Comparison of ENCODE assay signal across 19 cellular contexts in genomic region chr3:189222927-189223706, GRCh38.
"Had no signal": no experiment of that assay in that cellular context is flagged by ENCODE, and none has a peak within 500 bp of the region (broad histone marks: within the 10 kb centered on the region; RNA-seq: fewer than 3 reads in every experiment).

No MANE protein-coding gene starts in this region.

- H3K4me3 Mint-ChIP-seq: activated CD4-positive, alpha-beta T cell treated with anti-CD3 and anti-CD28 coated beads, Interleukin-2, amount 10 ng/mL, durations not matched to agents 7 days and 5 days; activated naive CD4-positive, alpha-beta T cell treated with anti-CD3 and anti-CD28 coated beads, Interleukin-2, amount 10 ng/mL, durations not matched to agents 7 days and 5 days; immature natural killer cell; natural killer cell treated with Interleukin-12 subunit alpha and Interleukin-12 subunit beta and Interleukin-15 and Interleukin-18, amount 100 ng/mL, for 72 hours; stimulated activated naive CD8-positive, alpha-beta T cell treated with anti-CD3 and anti-CD28 coated beads, Interleukin-15, Interleukin-2, amounts not matched to agents 100 ng/mL and 50 ng/mL, for 24 hours; T-helper 17 cell; WTC11 had no signal

- H3K4me1 Mint-ChIP-seq: activated CD4-positive, alpha-beta T cell treated with anti-CD3 and anti-CD28 coated beads, Interleukin-2, amount 10 ng/mL, durations not matched to agents 7 days and 5 days; activated naive CD4-positive, alpha-beta T cell treated with anti-CD3 and anti-CD28 coated beads, Interleukin-2, amount 10 ng/mL, durations not matched to agents 7 days and 5 days; immature natural killer cell; T-helper 17 cell had no signal

- H3K36me3 ChIP-seq: adrenal gland, left lung, upper lobe of left lung had no signal

- H3K9me3 ChIP-seq: adrenal gland, left lung, upper lobe of left lung had no signal

- H3K4me1 ChIP-seq: left lung, upper lobe of left lung had no signal

- H3K4me3 ChIP-seq: adrenal gland, coronary artery, left lung, upper lobe of left lung had no signal

- H3K36me3 Mint-ChIP-seq: activated naive CD4-positive, alpha-beta T cell treated with anti-CD3 and anti-CD28 coated beads, Interleukin-2, amount 10 ng/mL, durations not matched to agents 7 days and 5 days; natural killer cell treated with Interleukin-12 subunit alpha and Interleukin-12 subunit beta and Interleukin-15 and Interleukin-18, amount 100 ng/mL, for 72 hours; WTC11 had no signal

- H3K9me3 Mint-ChIP-seq: activated CD4-positive, alpha-beta T cell treated with anti-CD3 and anti-CD28 coated beads, Interleukin-2, amount 10 ng/mL, durations not matched to agents 7 days and 5 days; activated naive CD4-positive, alpha-beta T cell treated with anti-CD3 and anti-CD28 coated beads, Interleukin-2, amount 10 ng/mL, durations not matched to agents 7 days and 5 days; activated T-helper 2 cell treated with anti-CD3 and anti-CD28 coated beads, Interferon-gamma antibody, Interleukin-2, Interleukin-4, amounts not matched to agents 10 μg/mL and 5 μg/mL and 100 μg/mL, durations not matched to agents 14 hours and 24 hours and 36 hours; natural killer cell treated with Interleukin-12 subunit alpha and Interleukin-12 subunit beta and Interleukin-15 and Interleukin-18, amount 100 ng/mL, for 72 hours; stimulated activated naive CD8-positive, alpha-beta T cell treated with anti-CD3 and anti-CD28 coated beads, Interleukin-15, Interleukin-2, amounts not matched to agents 100 ng/mL and 50 ng/mL, for 24 hours; WTC11 had no signal

- H3K27me3 ChIP-seq: adrenal gland, left lung, upper lobe of left lung had no signal

- H3K27ac Mint-ChIP-seq: activated CD4-positive, alpha-beta T cell treated with anti-CD3 and anti-CD28 coated beads, Interleukin-2, amount 10 ng/mL, durations not matched to agents 7 days and 5 days; activated naive CD4-positive, alpha-beta T cell treated with anti-CD3 and anti-CD28 coated beads, Interleukin-2, amount 10 ng/mL, durations not matched to agents 7 days and 5 days; activated T-helper 2 cell treated with anti-CD3 and anti-CD28 coated beads, Interferon-gamma antibody, Interleukin-2, Interleukin-4, amounts not matched to agents 10 μg/mL and 5 μg/mL and 100 μg/mL, durations not matched to agents 14 hours and 24 hours and 36 hours; immature natural killer cell; natural killer cell treated with Interleukin-12 subunit alpha and Interleukin-12 subunit beta and Interleukin-15 and Interleukin-18, amount 100 ng/mL, for 72 hours; stimulated activated naive CD8-positive, alpha-beta T cell treated with anti-CD3 and anti-CD28 coated beads, Interleukin-15, Interleukin-2, amounts not matched to agents 100 ng/mL and 50 ng/mL, for 24 hours; T-helper 17 cell had no signal

- H3K27me3 Mint-ChIP-seq: activated CD4-positive, alpha-beta T cell treated with anti-CD3 and anti-CD28 coated beads, Interleukin-2, amount 10 ng/mL, durations not matched to agents 7 days and 5 days; stimulated activated naive CD8-positive, alpha-beta T cell treated with anti-CD3 and anti-CD28 coated beads, Interleukin-15, Interleukin-2, amounts not matched to agents 100 ng/mL and 50 ng/mL, for 24 hours had no signal

- H3K27ac ChIP-seq: adrenal gland, coronary artery, left lung, upper lobe of left lung had no signal

- DNase-seq: activated CD4-positive, alpha-beta T cell treated with anti-CD3 and anti-CD28 coated beads, Interleukin-2, amount 10 ng/mL, durations not matched to agents 7 days and 5 days; activated CD8-positive, alpha-beta memory T cell treated with anti-CD3 and anti-CD28 coated beads for 24 hours; activated naive CD4-positive, alpha-beta T cell treated with anti-CD3 and anti-CD28 coated beads, Interleukin-2, amount 10 ng/mL, durations not matched to agents 7 days and 5 days; activated T-cell treated with anti-CD3 and anti-CD28 coated beads for 4 hours; adrenal gland; central memory CD4-positive, alpha-beta T cell; effector CD4-positive, alpha-beta T cell; hypothalamus; immature natural killer cell; left lung; stimulated activated CD4-positive, alpha-beta T cell treated with anti-CD3 and anti-CD28 coated beads, Interleukin-4, amount 100 ng/mL, for 1 hour; stimulated activated CD8-positive, alpha-beta memory T cell treated with anti-CD3 and anti-CD28 coated beads, Interleukin-4, amount 100 ng/mL, for 48 hours; T-helper 17 cell; upper lobe of left lung had no signal

- ATAC-seq: left lung; natural killer cell treated with Interleukin-12 subunit alpha and Interleukin-12 subunit beta and Interleukin-15 and Interleukin-18, amount 100 ng/mL, for 72 hours; T-helper 17 cell; WTC11 had no signal
